In the genomic region with DNA sequence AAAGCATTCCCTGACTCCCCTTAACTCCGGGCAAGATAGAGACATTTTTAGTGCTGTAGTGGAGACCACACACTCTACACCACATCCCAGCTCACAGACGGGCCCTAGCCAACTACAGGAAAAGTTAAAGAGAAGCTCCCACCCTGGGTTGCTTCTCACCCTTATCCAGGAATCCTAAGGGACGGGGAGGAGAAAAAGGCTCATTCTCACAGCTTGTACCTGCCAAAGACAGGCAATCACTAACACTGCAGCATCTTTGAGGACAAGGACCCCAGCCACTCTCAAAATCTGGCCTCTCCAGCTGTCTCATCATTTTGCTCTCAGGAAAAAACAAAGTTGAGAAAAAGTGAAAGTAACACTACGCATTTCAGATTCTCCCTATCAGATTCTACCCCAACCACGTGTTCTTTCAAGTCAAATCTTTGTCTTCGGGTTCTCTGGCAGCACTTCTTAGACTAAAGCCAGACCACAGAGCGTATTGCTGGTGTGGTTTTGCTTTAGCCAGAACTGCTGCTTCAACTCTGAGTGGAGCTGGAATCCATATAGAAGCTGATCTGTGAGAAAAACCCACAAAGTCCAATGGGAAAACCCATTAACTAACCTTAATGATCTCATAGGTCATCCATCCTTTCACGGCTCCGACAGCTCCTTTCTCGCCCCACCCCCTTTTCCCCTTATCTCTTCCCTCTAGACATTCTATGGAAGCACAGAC, we compare ENCODE assay signal across 8 cellular contexts.
DNase-seq lines count a peak whose midpoint lies in the region; ATAC-seq and TF ChIP-seq lines count a peak whose summit lies in the region.

No MANE protein-coding gene starts in this region.

- H3K27me3 ChIP-seq in tibial nerve = no peaks in the 10 kb centered on the region
- no peaks in the 10 kb centered on the region for H3K27me3 ChIP-seq in H7 (ENCODE audit: control insufficient read depth, insufficient read depth, low read length)

- H3K4me3 ChIP-seq in tibial nerve (peak overlapping the region; percentile 18 to 47 (median 32)), H7 (ENCODE audit: insufficient read depth, low read depth, low read length) (no peak overlapping the region)

- TF ChIP-seq CTCF in AG09319 (IDR thresholded peaks at IDR 0.05; ENCODE audit: low read depth, low read length) (no peak), tibial nerve (IDR thresholded peaks at IDR 0.05) (no peak)

- H3K36me3 ChIP-seq in tibial nerve (no peaks in the 10 kb centered on the region), H7 (replicated peaks; ENCODE audit: control insufficient read depth, insufficient read depth, low read length) (no peaks in the 10 kb centered on the region)

- H3K4me3 Mint-ChIP-seq in IgD-negative memory B cell = peak overlapping the region; percentile 67 to 89 (median 81)

- WGBS in tibial nerve, 2 donors = 7 to 24% methylated on average over 9 to 10 of the region's 10 CpGs

- H3K27ac ChIP-seq in tibial nerve = peak overlapping the region; percentile 55 to 83 (median 75)

- TF ChIP-seq POLR2A in tibial nerve (IDR thresholded peaks at IDR 0.05) = no peak

- H3K9me3 ChIP-seq in tibial nerve = no peaks in the 10 kb centered on the region

- peaks cover 0 to 3% (median 0%) of the 10 kb centered on the region in 3 donors for H3K9me3 Mint-ChIP-seq in IgD-negative memory B cell
- no peaks in the 10 kb centered on the region for H3K9me3 Mint-ChIP-seq in activated naive CD4-positive, alpha-beta T cell treated with anti-CD3 and anti-CD28 coated beads, Interleukin-2, amount 50 U/mL, for 72 hours

- peak overlapping the region in 2 of 3 donors; percentile 33 to 83 for H3K27ac Mint-ChIP-seq in IgD-negative memory B cell
- H3K27ac Mint-ChIP-seq in activated naive CD4-positive, alpha-beta T cell treated with anti-CD3 and anti-CD28 coated beads, Interleukin-2, amount 50 U/mL, for 72 hours = peak overlapping the region; percentile 94 to 95

- peaks cover 17% of the 10 kb centered on the region for H3K27me3 Mint-ChIP-seq in IgD-negative memory B cell

- DNase-seq in AG09319 (ENCODE audit: extremely low read depth, low read depth) (peak; percentile 75), left kidney (ENCODE audit: low read depth, low spot score) (peak; percentile 5), tibial nerve (ENCODE audit: low spot score in 2 of 2) (no peak), H7 (no peak)
- DNase-seq in activated naive CD4-positive, alpha-beta T cell treated with anti-CD3 and anti-CD28 coated beads, Interleukin-2, amount 50 U/mL, for 72 hours (ENCODE audit: low spot score in 2 of 2) = peak; percentile 30 to 57

- peaks cover 2% of the 10 kb centered on the region for H3K36me3 Mint-ChIP-seq in IgD-negative memory B cell
- H3K36me3 Mint-ChIP-seq in activated naive CD4-positive, alpha-beta T cell treated with anti-CD3 and anti-CD28 coated beads, Interleukin-2, amount 50 U/mL, for 72 hours = peaks cover 19 to 24% of the 10 kb centered on the region in 2 donors

- peaks cover 0 to 4% (median 0%) of the 10 kb centered on the region in 4 donors for H3K4me1 ChIP-seq in tibial nerve

- TF ChIP-seq EP300 in tibial nerve (IDR thresholded peaks at IDR 0.05) = peak in 1 of 2 donors; percentile 34

- peaks cover 11 to 21% (median 16%) of the 10 kb centered on the region in 3 donors for H3K4me1 Mint-ChIP-seq in IgD-negative memory B cell

- ATAC-seq in GM19328 (IDR thresholded peaks at IDR 0.05; ENCODE audit: unreplicated experiment) = peak; percentile 61
- ATAC-seq in activated naive CD4-positive, alpha-beta T cell treated with anti-CD3 and anti-CD28 coated beads, Interleukin-2, amount 50 U/mL, for 72 hours = peak; percentile 68 to 78
- ATAC-seq in GM19023 (IDR thresholded peaks at IDR 0.05; ENCODE audit: unreplicated experiment) = no peak

Comparison
In these comparisons a context has a peak if more than half of its experiments do, and no peak if none do; other contexts are left out.
1. DNase-seq: peak in AG09319 (single experiment), activated naive CD4-positive, alpha-beta T cell treated with anti-CD3 and anti-CD28 coated beads, Interleukin-2, amount 50 U/mL, for 72 hours (2 of 2) and left kidney (single experiment); none in tibial nerve (0 of 2) and H7 (single experiment).